12 cellular contexts compared by ENCODE assay signal in the genomic region with DNA sequence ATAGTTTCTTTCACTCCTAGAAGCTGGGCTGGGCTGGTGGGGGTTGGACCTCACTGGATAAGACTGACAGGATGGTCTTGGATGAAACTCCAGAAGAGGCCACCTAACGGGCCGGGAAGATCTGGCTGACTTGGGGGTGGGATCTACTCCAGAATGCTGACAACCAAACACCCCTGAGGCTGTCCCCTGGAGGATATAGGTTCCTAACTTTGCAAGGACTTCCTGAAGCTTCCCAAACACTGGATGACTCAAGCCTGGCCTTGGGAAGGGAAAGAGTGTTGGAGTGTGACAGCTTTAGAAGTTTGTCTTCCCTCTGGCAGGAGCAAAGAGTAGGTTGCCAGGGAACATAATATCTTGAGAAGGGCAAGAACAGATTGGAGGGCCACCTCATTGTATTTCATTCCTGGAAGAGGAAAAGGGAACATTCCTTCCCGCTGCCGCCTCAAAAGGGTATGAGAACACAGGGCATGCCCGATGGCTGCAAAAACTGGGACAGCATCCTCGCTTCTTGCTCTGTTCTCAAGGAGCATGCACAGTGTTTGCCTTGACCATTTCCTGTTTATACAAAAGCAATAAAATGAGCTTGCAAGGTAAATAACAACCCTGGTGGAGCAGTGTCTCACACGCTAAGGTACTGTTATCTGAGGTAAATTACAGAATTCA. TPM values are rescaled to one million over a fixed set of nuclear protein-coding genes. Genes with fewer than 3 reads are reported as not detected.
DNase-seq lines count a peak whose midpoint lies in the region; TF ChIP-seq lines count a peak whose summit lies in the region.
"Had no signal": no experiment of that assay in that cellular context is flagged by ENCODE, and none has a peak within 500 bp of the region (broad histone marks: within the 10 kb centered on the region; RNA-seq: fewer than 3 reads in every experiment).

No MANE protein-coding gene starts in this region.

- TF ChIP-seq POLR2A in stomach (IDR thresholded peaks at IDR 0.05), result no peak

- H3K36me3 ChIP-seq in stomach, result no peaks in the 10 kb centered on the region

- H3K4me3 ChIP-seq in stomach, result no peak overlapping the region

- TF ChIP-seq EP300 in stomach (IDR thresholded peaks at IDR 0.05), result no peak

- H3K9me3 ChIP-seq in stomach, result no peaks in the 10 kb centered on the region

- peaks cover 0 to 15% (median 9%) of the 10 kb centered on the region in 4 donors for H3K4me1 ChIP-seq in stomach

- no peaks in the 10 kb centered on the region for H3K36me3 Mint-ChIP-seq in brain
- H3K36me3 Mint-ChIP-seq: activated naive CD8-positive, alpha-beta T cell treated with anti-CD3 and anti-CD28 coated beads, Interleukin-2, amount 10 ng/mL, durations not matched to agents 7 days and 5 days had no signal

- TF ChIP-seq CTCF in brain (conservative IDR thresholded peaks at IDR 0.05) (no peak), stomach (IDR thresholded peaks at IDR 0.05) (no peak)

- peak overlapping the region in 3 of 5 experiments; percentile 33 to 83 (median 76) for H3K27ac Mint-ChIP-seq in brain
- H3K27ac Mint-ChIP-seq: activated naive CD8-positive, alpha-beta T cell treated with anti-CD3 and anti-CD28 coated beads, Interleukin-2, amount 10 ng/mL, durations not matched to agents 7 days and 5 days; T-helper 17 cell had no signal

- no peaks in the 10 kb centered on the region for H3K27me3 Mint-ChIP-seq in brain
- H3K27me3 Mint-ChIP-seq: activated naive CD8-positive, alpha-beta T cell treated with anti-CD3 and anti-CD28 coated beads, Interleukin-2, amount 10 ng/mL, durations not matched to agents 7 days and 5 days; T-helper 17 cell had no signal

- WGBS in stomach, 5 donors, result 35 to 53% (median 39%) methylated on average over 5 to 7 of the region's 7 CpGs

- no peaks in the 10 kb centered on the region for H3K9me3 Mint-ChIP-seq in brain
- H3K9me3 Mint-ChIP-seq: activated naive CD8-positive, alpha-beta T cell treated with anti-CD3 and anti-CD28 coated beads, Interleukin-2, amount 10 ng/mL, durations not matched to agents 7 days and 5 days had no signal

- intact Hi-C loops in stomach (cut with DNase I; ENCODE audit: low total_unique reads), result no loop called here

- H3K4me1 Mint-ChIP-seq in brain, result peaks cover 10% of the 10 kb centered on the region
- H3K4me1 Mint-ChIP-seq: activated naive CD8-positive, alpha-beta T cell treated with anti-CD3 and anti-CD28 coated beads, Interleukin-2, amount 10 ng/mL, durations not matched to agents 7 days and 5 days; T-helper 17 cell had no signal

- peak overlapping the region in 4 of 5 donors; percentile 21 to 67 (median 44) for H3K27ac ChIP-seq in stomach

- no peak overlapping the region for H3K4me3 Mint-ChIP-seq in brain
- H3K4me3 Mint-ChIP-seq: activated naive CD8-positive, alpha-beta T cell treated with anti-CD3 and anti-CD28 coated beads, Interleukin-2, amount 10 ng/mL, durations not matched to agents 7 days and 5 days; T-helper 17 cell had no signal

- no peaks in the 10 kb centered on the region for H3K27me3 ChIP-seq in stomach

- DNase-seq in LHCN-M2 (ENCODE audit: low read depth), result peak; percentile 65
- DNase-seq in islet precursor cell, result peak; percentile 85
- DNase-seq in stomach, result no peak
- no peak for DNase-seq in UCSD-AML1 (lab: John Stamatoyannopoulos, UW; ENCODE audit: unreplicated experiment)
- DNase-seq in germinal center (ENCODE audit: low spot score), result no peak
- DNase-seq in GF-D8 (lab: John Stamatoyannopoulos, UW), result no peak
- DNase-seq in NCI-H2029 treated with DMSO at 0.1 percent for 48 hours (lab: John Stamatoyannopoulos, UW), result no peak
- DNase-seq: activated naive CD8-positive, alpha-beta T cell treated with anti-CD3 and anti-CD28 coated beads, Interleukin-2, amount 10 ng/mL, durations not matched to agents 7 days and 5 days; kidney; stimulated activated CD4-positive, alpha-beta T cell treated with anti-CD3 and anti-CD28 coated beads, Interleukin-4, amount 100 ng/mL, for 24 hours; T-helper 17 cell had no signal

RNA-seq across cellular contexts. Expression of a gene that starts 6.8 kb away (rescaled TPM):
- 60.7 and 67.3 TPM in 2 replicates for total RNA-seq in LHCN-M2 (2014; rRNA removed)
- 86.2 TPM for polyA plus RNA-seq in LHCN-M2 (2012)
- 138 TPM for polyA plus RNA-seq in brain (ENCODE audit: insufficient read depth, low read depth, low replicate concordance)
- total RNA-seq in stomach, result 10 to 100 TPM in 4 of 5 donors, 1 to 10 TPM in 1; 9.3 to 76.3 (median 46.8) TPM
- 10 to 100 TPM; 45.1 to 55.7 (median 52.9) TPM for polyA plus RNA-seq in stomach

RNA-seq across cellular contexts. Expression of a gene that starts 31.9 kb away (rescaled TPM):
- total RNA-seq in LHCN-M2 (2014; rRNA removed) (10.7 and 17.2 TPM in 2 replicates), stomach (100 to 1,000 TPM in 2 of 5 donors, 10 to 100 TPM in 3; 11.6 to 209 (median 35.1) TPM)
- polyA plus RNA-seq in LHCN-M2 (2012), result 19.6 TPM
- polyA plus RNA-seq in brain (ENCODE audit: insufficient read depth, low read depth, low replicate concordance) (48.4 TPM), stomach (10 to 100 TPM in 1 of 3 donors, 1 to 10 TPM in 2; 7.6 to 13.6 (median 8.8) TPM)

Comparison
In these comparisons a context has a peak if more than half of its experiments do, and no peak if none do; other contexts are left out.
1. DNase-seq: peak in LHCN-M2 (single experiment) and islet precursor cell (single experiment); none in stomach (single experiment), UCSD-AML1 (single experiment), germinal center (single experiment), GF-D8 (single experiment) and NCI-H2029 treated with DMSO at 0.1 percent for 48 hours (single experiment).